11 cellular contexts compared by ENCODE assay signal in genomic region chr22:35894464-35894878, GRCh38.
DNase-seq lines count a peak whose midpoint lies in the region; ATAC-seq, FAIRE-seq and TF ChIP-seq lines count a peak whose summit lies in the region.
"Had no signal": no experiment of that assay in that cellular context is flagged by ENCODE, and none has a peak within 500 bp of the region (broad histone marks: within the 10 kb centered on the region; RNA-seq: fewer than 3 reads in every experiment).

No MANE protein-coding gene starts in this region.

- CTCF ChIA-PET in activated CD4-positive, alpha-beta T cell treated with anti-CD3 and anti-CD28 coated beads for 36 hours (lab: Charles Lee), result interaction anchor here (0.6 to 1.3 kb wide), 2 partner anchors 21 to 918 kb away, joined by 3 to 5 read pairs; no protein-coding TSS in a partner anchor

- no peaks in the 10 kb centered on the region for H3K9me3 Mint-ChIP-seq in endodermal cell
- H3K9me3 Mint-ChIP-seq in activated CD4-positive, alpha-beta T cell treated with anti-CD3 and anti-CD28 coated beads for 36 hours (ENCODE audit: low read depth), result no peaks in the 10 kb centered on the region
- H3K9me3 Mint-ChIP-seq: activated naive CD4-positive, alpha-beta T cell treated with anti-CD3 and anti-CD28 coated beads, Interleukin-2, amount 10 ng/mL, durations not matched to agents 7 days and 5 days had no signal

- no peaks in the 10 kb centered on the region for H3K9me3 ChIP-seq in endodermal cell (ENCODE audit: control insufficient read depth, low read length)
- no peaks in the 10 kb centered on the region for H3K9me3 ChIP-seq in lung (ENCODE audit: control insufficient read depth in 2 of 2, insufficient read depth in 1 of 2, low read length in 1 of 2)
- no peaks in the 10 kb centered on the region for H3K9me3 ChIP-seq in stomach
- H3K9me3 ChIP-seq: Peyer's patch had no signal

- H3K36me3 ChIP-seq in endodermal cell (ENCODE audit: control insufficient read depth, insufficient read depth, low read length) (no peaks in the 10 kb centered on the region), lung (ENCODE audit: control insufficient read depth in 2 of 2, insufficient read depth in 2 of 2, low read length in 2 of 2) (no peaks in the 10 kb centered on the region), stomach (no peaks in the 10 kb centered on the region)
- H3K36me3 ChIP-seq: Peyer's patch had no signal

- peak; percentile 51 for TF ChIP-seq CTCF in endodermal cell (conservative IDR thresholded peaks at IDR 0.05)
- no peak for TF ChIP-seq CTCF in lung (IDR thresholded peaks at IDR 0.05; ENCODE audit: control extremely low read depth, extremely low read depth)
- TF ChIP-seq CTCF in stomach (IDR thresholded peaks at IDR 0.05), result peak in 2 of 7 experiments; percentile 18 to 20

- H3K27ac Mint-ChIP-seq in endodermal cell, result no peak overlapping the region
- H3K27ac Mint-ChIP-seq in activated CD4-positive, alpha-beta T cell treated with anti-CD3 and anti-CD28 coated beads for 36 hours, result no peak overlapping the region
- H3K27ac Mint-ChIP-seq: activated naive CD4-positive, alpha-beta T cell treated with anti-CD3 and anti-CD28 coated beads, Interleukin-2, amount 10 ng/mL, durations not matched to agents 7 days and 5 days had no signal

- H3K4me1 ChIP-seq in endodermal cell (ENCODE audit: control insufficient read depth, insufficient read depth, low read length) (peaks cover 14% of the 10 kb centered on the region), lung (ENCODE audit: control insufficient read depth in 2 of 2, insufficient read depth in 2 of 2, low read length in 2 of 2) (peaks cover 9 to 14% of the 10 kb centered on the region in 2 donors), stomach (peaks cover 14 to 64% (median 40%) of the 10 kb centered on the region in 4 donors)
- H3K4me1 ChIP-seq: Peyer's patch had no signal

- peaks cover 43% of the 10 kb centered on the region for H3K4me1 Mint-ChIP-seq in endodermal cell
- peaks cover 2% of the 10 kb centered on the region for H3K4me1 Mint-ChIP-seq in activated CD4-positive, alpha-beta T cell treated with anti-CD3 and anti-CD28 coated beads for 36 hours
- H3K4me1 Mint-ChIP-seq: activated naive CD4-positive, alpha-beta T cell treated with anti-CD3 and anti-CD28 coated beads, Interleukin-2, amount 10 ng/mL, durations not matched to agents 7 days and 5 days had no signal

- WGBS in endodermal cell (ENCODE audit: insufficient coverage in 1 of 2, insufficient read length in 1 of 2), 2 experiments, result 80 to 88% methylated on average over 2 to 7 of the region's 7 CpGs
- 62 to 83% methylated on average over 7 of the region's 7 CpGs for WGBS in lung, 2 donors
- WGBS in stomach, 5 donors, result 52 to 68% (median 57%) methylated on average over 7 of the region's 7 CpGs

- TF ChIP-seq POLR2A in stomach (IDR thresholded peaks at IDR 0.05), result no peak

- POLR2A ChIA-PET in activated CD4-positive, alpha-beta T cell treated with anti-CD3 and anti-CD28 coated beads for 36 hours (lab: Charles Lee), result no interaction called here

- no peaks in the 10 kb centered on the region for H3K36me3 Mint-ChIP-seq in endodermal cell (ENCODE audit: low read depth)
- H3K36me3 Mint-ChIP-seq in activated CD4-positive, alpha-beta T cell treated with anti-CD3 and anti-CD28 coated beads for 36 hours (ENCODE audit: low read depth), result no peaks in the 10 kb centered on the region
- H3K36me3 Mint-ChIP-seq: activated naive CD4-positive, alpha-beta T cell treated with anti-CD3 and anti-CD28 coated beads, Interleukin-2, amount 10 ng/mL, durations not matched to agents 7 days and 5 days had no signal

- intact Hi-C loops in stomach (cut with DNase I; ENCODE audit: low total_unique reads), result no loop called here
- intact Hi-C loops in activated CD4-positive, alpha-beta T cell treated with anti-CD3 and anti-CD28 coated beads for 36 hours (cut with DNase I, micrococcal nuclease), result no loop called here

- H3K27ac ChIP-seq in endodermal cell (ENCODE audit: low read depth, low read length) (no peak overlapping the region), lung (ENCODE audit: low read depth in 1 of 2, low read length in 1 of 2) (peak overlapping the region; percentile 69 to 78), stomach (peak overlapping the region; percentile 8 to 84 (median 55))

- no peak for FAIRE-seq in urothelium cell line (lab: Jason Lieb, UNC)

- no peak overlapping the region for H3K9ac ChIP-seq in endodermal cell (ENCODE audit: extremely low read depth, low read length, poor library complexity, severe bottlenecking)

- H3K27me3 ChIP-seq in endodermal cell (ENCODE audit: control insufficient read depth, insufficient read depth, low read length, poor library complexity, severe bottlenecking) (no peaks in the 10 kb centered on the region), lung (ENCODE audit: control insufficient read depth, insufficient read depth) (no peaks in the 10 kb centered on the region), stomach (no peaks in the 10 kb centered on the region)
- H3K27me3 ChIP-seq: Peyer's patch had no signal

- no peak for ATAC-seq in lung (ENCODE audit: insufficient read depth, low FRiP score)
- no peak for ATAC-seq in activated CD4-positive, alpha-beta T cell treated with anti-CD3 and anti-CD28 coated beads for 36 hours

- H3K27me3 Mint-ChIP-seq in endodermal cell (ENCODE audit: insufficient read depth), result no peaks in the 10 kb centered on the region
- H3K27me3 Mint-ChIP-seq in activated CD4-positive, alpha-beta T cell treated with anti-CD3 and anti-CD28 coated beads for 36 hours, result no peaks in the 10 kb centered on the region

- DNase-seq in NCI-H69 (lab: John Stamatoyannopoulos, UW), result peak; percentile 55
- no peak for DNase-seq in endodermal cell
- no peak for DNase-seq in lung (ENCODE audit: low spot score)
- no peak for DNase-seq in stomach
- no peak for DNase-seq in NCI-H1436 (lab: John Stamatoyannopoulos, UW)
- DNase-seq in activated CD4-positive, alpha-beta T cell treated with anti-CD3 and anti-CD28 coated beads for 36 hours, result no peak
- no peak for DNase-seq in urothelium cell line (ENCODE audit: low spot score)
- no peak for DNase-seq in activated CD4-positive, CD25-positive, alpha-beta regulatory T cell (lab: John Stamatoyannopoulos, UW)
- DNase-seq: activated naive CD4-positive, alpha-beta T cell treated with anti-CD3 and anti-CD28 coated beads, Interleukin-2, amount 10 ng/mL, durations not matched to agents 7 days and 5 days; NCI-H1105 treated with DMSO at 0.1 percent for 48 hours; Peyer's patch had no signal

- H3K4me3 ChIP-seq in endodermal cell (ENCODE audit: low read length) (peak overlapping the region; percentile 53), lung (no peak overlapping the region), stomach (peak overlapping the region; percentile 11 to 34 (median 30))

- H3K4me3 Mint-ChIP-seq in endodermal cell, result no peak overlapping the region
- no peak overlapping the region for H3K4me3 Mint-ChIP-seq in activated CD4-positive, alpha-beta T cell treated with anti-CD3 and anti-CD28 coated beads for 36 hours
- H3K4me3 Mint-ChIP-seq: activated naive CD4-positive, alpha-beta T cell treated with anti-CD3 and anti-CD28 coated beads, Interleukin-2, amount 10 ng/mL, durations not matched to agents 7 days and 5 days had no signal

- no peak for TF ChIP-seq EP300 in stomach (IDR thresholded peaks at IDR 0.05)
